ENCODE assay signal across 8 cellular contexts in genomic region chr19:4870025-4870700, GRCh38. TPM values are rescaled to one million over a fixed set of nuclear protein-coding genes. Genes with fewer than 3 reads are reported as not detected.
DNase-seq lines count a peak whose midpoint lies in the region; ATAC-seq and TF ChIP-seq lines count a peak whose summit lies in the region.

No MANE protein-coding gene starts in this region.

- ATAC-seq in GM19452 (IDR thresholded peaks at IDR 0.05; ENCODE audit: unreplicated experiment): no peak

- H3K36me3 Mint-ChIP-seq in MCF 10A (ENCODE audit: insufficient read depth, unreplicated experiment): peaks cover 7% of the 10 kb centered on the region

- H3K27ac ChIP-seq in breast epithelium (no peak overlapping the region), SJSA1 (peak overlapping the region; percentile 87), thyroid gland (no peak overlapping the region)

- TF ChIP-seq POLR2A in breast epithelium (IDR thresholded peaks at IDR 0.05) (no peak), thyroid gland (IDR thresholded peaks at IDR 0.05) (no peak)

- intact Hi-C loops in MCF 10A (cut with micrococcal nuclease) (no loop called here), breast epithelium (cut with DNase I; ENCODE audit: low total_unique reads) (no loop called here), thyroid gland (cut with DNase I) (no loop called here)

- DNase-seq in MCF 10A (ENCODE audit: unreplicated experiment) (peak; percentile 99), breast epithelium (ENCODE audit: low spot score in 2 of 2) (no peak), SJSA1 (ENCODE audit: low read depth in 1 of 2, low spot score in 2 of 2) (peak; percentile 94 to 96), fibroblast of the conjunctiva (ENCODE audit: low read depth) (peak; percentile 93), NCI-H524 treated with DMSO at 0.1 percent for 48 hours (lab: John Stamatoyannopoulos, UW) (no peak), thyroid gland (no peak)
- peak; percentile 26 to 28 for DNase-seq in stimulated activated CD4-positive, alpha-beta T cell treated with anti-CD3 and anti-CD28 coated beads, Interleukin-2, amount 100 ng/mL, for 24 hours

- CTCF ChIA-PET in MCF 10A (lab: Yijun Ruan, JAX): interaction anchor here (0.6 to 9.6 kb wide), 13 partner anchors 17 to 1516 kb away, joined by 3 to 93 read pairs (median 5); partner anchors contain the start of gene FEM1A

- peak overlapping the region; percentile 38 for H3K4me3 Mint-ChIP-seq in MCF 10A (ENCODE audit: unreplicated experiment)

- H3K27me3 Mint-ChIP-seq in MCF 10A (ENCODE audit: insufficient read depth, unreplicated experiment): no peaks in the 10 kb centered on the region

- no peaks in the 10 kb centered on the region for H3K27me3 ChIP-seq in breast epithelium
- H3K27me3 ChIP-seq in SJSA1 (replicated peaks): no peaks in the 10 kb centered on the region
- H3K27me3 ChIP-seq in thyroid gland: no peaks in the 10 kb centered on the region

- H3K36me3 ChIP-seq in breast epithelium (no peaks in the 10 kb centered on the region), SJSA1 (peaks cover 11% of the 10 kb centered on the region), thyroid gland (no peaks in the 10 kb centered on the region)

- H3K9me3 ChIP-seq in breast epithelium: no peaks in the 10 kb centered on the region
- no peaks in the 10 kb centered on the region for H3K9me3 ChIP-seq in SJSA1 (replicated peaks)
- H3K9me3 ChIP-seq in thyroid gland: no peaks in the 10 kb centered on the region

- H3K9me3 Mint-ChIP-seq in MCF 10A (ENCODE audit: unreplicated experiment): no peaks in the 10 kb centered on the region

- TF ChIP-seq CTCF in MCF 10A (IDR thresholded peaks at IDR 0.05; ENCODE audit: unreplicated experiment) (no peak), breast epithelium (IDR thresholded peaks at IDR 0.05) (no peak), thyroid gland (IDR thresholded peaks at IDR 0.05) (no peak)

- no TSS peak for BruUV-seq in MCF 10A (replicated peaks; lab: Mats Ljungman, UMichigan)

- peaks cover 10% of the 10 kb centered on the region for H3K4me1 Mint-ChIP-seq in MCF 10A (ENCODE audit: insufficient read depth, unreplicated experiment)

- POLR2A ChIA-PET in MCF 10A (lab: Yijun Ruan, JAX): interaction anchor here (0.6 to 8.9 kb wide), 10 partner anchors 8 to 160 kb away, joined by 3 to 98 read pairs (median 4); partner anchors contain the start of gene TICAM1

- H3K4me3 ChIP-seq in breast epithelium (no peak overlapping the region), SJSA1 (no peak overlapping the region), thyroid gland (replicated peaks in 1 of 3) (no peak overlapping the region)

- H3K27ac Mint-ChIP-seq in MCF 10A (ENCODE audit: low read depth, unreplicated experiment): peak overlapping the region; percentile 92

- no peaks in the 10 kb centered on the region for H3K4me1 ChIP-seq in breast epithelium
- H3K4me1 ChIP-seq in SJSA1 (replicated peaks): peaks cover 57% of the 10 kb centered on the region
- H3K4me1 ChIP-seq in thyroid gland: peaks cover 10 to 11% of the 10 kb centered on the region in 2 donors

- 82 to 88% methylated on average over 10 of the region's 10 CpGs for WGBS in thyroid gland, 2 donors

RNA-seq across cellular contexts. Expression of gene PLIN3, which starts 2.7 kb away (rescaled TPM):
- total RNA-seq in MCF 10A (2022) (64.3 and 71.7 TPM in 2 replicates), breast epithelium (10 to 100 TPM; 50.1 to 77.3 (median 53.8) TPM), thyroid gland (10 to 100 TPM; 24.4 to 41.3 (median 38.0) TPM)
- total RNA-seq in SJSA1 (2014; rRNA removed; shearing (Covaris generic)): 178 and 210 TPM in 2 replicates

RNA-seq across cellular contexts. Expression of gene ARRDC5, which starts 32.5 kb away (rescaled TPM):
- total RNA-seq in MCF 10A (2022) (not detected in 2 replicates), breast epithelium (under 1 TPM in 1 of 3 donors, not detected in 2; 0.64 TPM), thyroid gland (not detected)
- not detected in 2 replicates for total RNA-seq in SJSA1 (2014; rRNA removed; shearing (Covaris generic))

RNA-seq across cellular contexts. Expression of gene TICAM1, which starts 38.7 kb away (rescaled TPM):
- total RNA-seq in MCF 10A (2022): 24.2 and 25.6 TPM in 2 replicates
- 1 to 10 TPM; 3.5 to 5.2 (median 4.7) TPM for total RNA-seq in breast epithelium
- 3.7 and 4.1 TPM in 2 replicates for total RNA-seq in SJSA1 (2014; rRNA removed; shearing (Covaris generic))
- total RNA-seq in thyroid gland: 1 to 10 TPM; 5.2 to 7.0 (median 6.3) TPM

RNA-seq across cellular contexts. Expression of gene UHRF1, which starts 39.1 kb away (rescaled TPM):
- total RNA-seq in MCF 10A (2022) (11.2 and 16.0 TPM in 2 replicates), breast epithelium (under 1 TPM; 0.32 to 0.66 (median 0.44) TPM), thyroid gland (under 1 TPM; 0.11 to 0.71 (median 0.41) TPM)
- 65.8 and 85.8 TPM in 2 replicates for total RNA-seq in SJSA1 (2014; rRNA removed; shearing (Covaris generic))

Comparison
In these comparisons a context has a peak if more than half of its experiments do, and no peak if none do; other contexts are left out.
1. DNase-seq: peak in MCF 10A (single experiment), SJSA1 (2 of 2), fibroblast of the conjunctiva (single experiment) and stimulated activated CD4-positive, alpha-beta T cell treated with anti-CD3 and anti-CD28 coated beads, Interleukin-2, amount 100 ng/mL, for 24 hours (2 of 2); none in breast epithelium (0 of 2), NCI-H524 treated with DMSO at 0.1 percent for 48 hours (single experiment) and thyroid gland (0 of 2).